Comparison of ENCODE assay signal across 19 cellular contexts in the genomic region with DNA sequence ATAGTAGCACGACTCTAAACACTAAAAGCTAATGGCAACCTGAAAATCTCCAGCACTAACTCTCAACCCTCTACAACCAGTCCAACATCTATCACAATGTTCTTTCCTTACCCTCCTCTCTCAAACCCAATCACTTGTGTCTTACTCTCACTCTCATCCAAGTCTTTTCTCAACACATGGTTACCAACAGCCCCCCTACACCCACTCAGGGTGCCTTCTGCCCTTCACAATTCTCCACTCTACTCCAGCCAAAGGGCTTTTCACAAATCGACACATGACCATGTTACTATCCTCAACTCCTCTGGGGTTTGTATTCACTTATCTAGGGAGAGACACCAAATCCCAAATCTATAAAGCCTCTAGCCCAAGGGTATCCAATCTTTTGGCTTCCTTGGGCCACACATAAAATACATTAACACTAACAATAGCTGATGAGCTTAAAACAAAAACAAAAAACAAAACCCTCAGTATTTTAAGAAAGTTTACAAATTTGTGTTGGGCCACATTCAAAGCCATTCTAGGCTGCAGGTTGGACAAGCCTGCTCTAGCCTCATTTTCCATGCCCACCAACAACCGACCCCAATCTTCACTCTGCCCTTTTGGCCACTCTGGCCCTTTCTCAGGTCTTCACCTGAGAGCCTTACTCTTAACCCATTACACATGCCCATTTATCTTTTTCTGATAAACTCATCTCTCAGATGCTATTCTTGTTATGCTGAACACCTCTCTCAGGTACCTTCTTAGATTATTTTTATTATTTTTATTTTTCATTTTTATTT. TPM values are rescaled to one million over a fixed set of nuclear protein-coding genes. Genes with fewer than 3 reads are reported as not detected.
DNase-seq lines count a peak whose midpoint lies in the region; ATAC-seq and TF ChIP-seq lines count a peak whose summit lies in the region.
"Had no signal": no experiment of that assay in that cellular context is flagged by ENCODE, and none has a peak within 500 bp of the region (broad histone marks: within the 10 kb centered on the region; RNA-seq: fewer than 3 reads in every experiment).

No MANE protein-coding gene starts in this region.

- H3K36me3 Mint-ChIP-seq in T-helper 17 cell (ENCODE audit: low read depth) (peaks cover 22% of the 10 kb centered on the region), brain (peaks cover 87% of the 10 kb centered on the region)
- peaks cover 48 to 63% of the 10 kb centered on the region in 2 donors for H3K36me3 Mint-ChIP-seq in stimulated activated naive B cell treated with anti-CD40 and anti-IgM and Interleukin-4, amounts not matched to agents 10 μg/mL and 1 μg/mL and 100 μg/mL, for 72 hours

- no peak overlapping the region for H3K4me3 ChIP-seq in cardiac muscle cell
- no peak overlapping the region for H3K4me3 ChIP-seq in right cardiac atrium (ENCODE audit: low read length)
- H3K4me3 ChIP-seq: left ventricle myocardium inferior, ovary had no signal

- H3K4me3 Mint-ChIP-seq in T-helper 17 cell = peak overlapping the region; percentile 43
- H3K4me3 Mint-ChIP-seq in brain = peak overlapping the region in 1 of 5 experiments; percentile 6
- no peak overlapping the region for H3K4me3 Mint-ChIP-seq in stimulated activated naive B cell treated with anti-CD40 and anti-IgM and Interleukin-4, amounts not matched to agents 10 μg/mL and 1 μg/mL and 100 μg/mL, for 72 hours

- no peaks in the 10 kb centered on the region for H3K9me3 Mint-ChIP-seq in brain
- no peaks in the 10 kb centered on the region for H3K9me3 Mint-ChIP-seq in stimulated activated naive B cell treated with anti-CD40 and anti-IgM and Interleukin-4, amounts not matched to agents 10 μg/mL and 1 μg/mL and 100 μg/mL, for 72 hours

- H3K4me1 ChIP-seq in cardiac muscle cell (ENCODE audit: low read depth) = no peaks in the 10 kb centered on the region
- H3K4me1 ChIP-seq in right cardiac atrium (ENCODE audit: control insufficient read depth, insufficient read depth, low read length) = no peaks in the 10 kb centered on the region

- H3K9me3 ChIP-seq in cardiac muscle cell (ENCODE audit: low read depth) = no peaks in the 10 kb centered on the region
- H3K9me3 ChIP-seq in right cardiac atrium (ENCODE audit: control insufficient read depth, low read length) = no peaks in the 10 kb centered on the region
- H3K9me3 ChIP-seq in T-helper 17 cell (ENCODE audit: control insufficient read depth, low read length, poor library complexity, severe bottlenecking) = no peaks in the 10 kb centered on the region
- H3K9me3 ChIP-seq: left ventricle myocardium inferior, ovary had no signal

- H3K27ac Mint-ChIP-seq in T-helper 17 cell (peak overlapping the region; percentile 94), brain (peak overlapping the region in 4 of 5 experiments; percentile 12 to 35 (median 26))
- peak overlapping the region; percentile 56 for H3K27ac Mint-ChIP-seq in stimulated activated naive B cell treated with anti-CD40 and anti-IgM and Interleukin-4, amounts not matched to agents 10 μg/mL and 1 μg/mL and 100 μg/mL, for 72 hours

- H3K27ac ChIP-seq in cardiac muscle cell = peak overlapping the region; percentile 50
- H3K27ac ChIP-seq in right cardiac atrium (ENCODE audit: low read length) = no peak overlapping the region
- H3K27ac ChIP-seq: left ventricle myocardium inferior, ovary had no signal

- ATAC-seq in right cardiac atrium = no peak
- ATAC-seq in T-helper 17 cell = no peak
- no peak for ATAC-seq in stimulated activated naive B cell treated with anti-CD40 and anti-IgM and Interleukin-4, amounts not matched to agents 10 μg/mL and 1 μg/mL and 100 μg/mL, for 72 hours (replicated peaks)

- 74% methylated on average over 3 of the region's 3 CpGs for WGBS in right cardiac atrium

- H3K27me3 ChIP-seq in cardiac muscle cell (no peaks in the 10 kb centered on the region), right cardiac atrium (ENCODE audit: control insufficient read depth, insufficient read depth) (no peaks in the 10 kb centered on the region)
- H3K27me3 ChIP-seq: ovary had no signal

- DNase-seq in cardiac muscle cell (ENCODE audit: low read depth in 1 of 2, low spot score in 1 of 2) (no peak), right cardiac atrium (no peak), T-helper 17 cell (no peak), pons (ENCODE audit: low spot score) (no peak), DMS53 treated with DMSO at 0.1 percent for 48 hours (lab: John Stamatoyannopoulos, UW; ENCODE audit: unreplicated experiment) (no peak), EL (no peak)
- no peak for DNase-seq in stimulated activated naive B cell treated with anti-CD40 and anti-IgM and Interleukin-4, amounts not matched to agents 10 μg/mL and 1 μg/mL and 100 μg/mL, for 72 hours
- DNase-seq: activated CD4-positive, CD25-positive, alpha-beta regulatory T cell treated with anti-CD3 and anti-CD28 coated beads, Interleukin-2, amount 50 U/mL, for 72 hours; activated T-cell treated with anti-CD3 and anti-CD28 coated beads, Interleukin-2, amount 50 U/mL, for 1 hour; Calu3; effector CD8-positive, alpha-beta T cell; head of caudate nucleus; KBM-7; left ventricle myocardium inferior; NCI-H2029; ovary; SHP77; stimulated activated CD4-positive, alpha-beta T cell treated with anti-CD3 and anti-CD28 coated beads, Interleukin-2, amount 100 ng/mL, for 24 hours had no signal

- intact Hi-C loops in right cardiac atrium (cut with DNase I) = no loop called here

- H3K4me1 Mint-ChIP-seq in T-helper 17 cell (peaks cover 33% of the 10 kb centered on the region), brain (peaks cover 35% of the 10 kb centered on the region)
- peaks cover 14 to 22% of the 10 kb centered on the region in 2 donors for H3K4me1 Mint-ChIP-seq in stimulated activated naive B cell treated with anti-CD40 and anti-IgM and Interleukin-4, amounts not matched to agents 10 μg/mL and 1 μg/mL and 100 μg/mL, for 72 hours

- H3K27me3 Mint-ChIP-seq in T-helper 17 cell = no peaks in the 10 kb centered on the region
- H3K27me3 Mint-ChIP-seq in brain = peaks cover 3% of the 10 kb centered on the region
- H3K27me3 Mint-ChIP-seq in stimulated activated naive B cell treated with anti-CD40 and anti-IgM and Interleukin-4, amounts not matched to agents 10 μg/mL and 1 μg/mL and 100 μg/mL, for 72 hours = no peaks in the 10 kb centered on the region

- peaks cover 82% of the 10 kb centered on the region for H3K36me3 ChIP-seq in cardiac muscle cell
- H3K36me3 ChIP-seq: ovary had no signal

- TF ChIP-seq CTCF in cardiac muscle cell (IDR thresholded peaks at IDR 0.05; ENCODE audit: low read depth, low read length) = no peak
- no peak for TF ChIP-seq CTCF in brain (conservative IDR thresholded peaks at IDR 0.05)

RNA-seq across cellular contexts. Expression of gene HSPA9, which starts 11.7 kb away (rescaled TPM):
- total RNA-seq in cardiac muscle cell = 292 and 298 TPM in 2 replicates
- 209 and 213 TPM in 2 replicates for polyA plus RNA-seq in cardiac muscle cell
- 100 to 1,000 TPM; 198 to 242 (median 239) TPM for total RNA-seq in right cardiac atrium
- 170 TPM for polyA plus RNA-seq in right cardiac atrium
- 100 to 1,000 TPM; 291 to 305 TPM for total RNA-seq in T-helper 17 cell
- 141 TPM for polyA plus RNA-seq in brain (ENCODE audit: insufficient read depth, low read depth, low replicate concordance)

RNA-seq across cellular contexts. Expression of gene ETF1, which starts 20.5 kb away (rescaled TPM):
- 50.6 and 53.4 TPM in 2 replicates for total RNA-seq in cardiac muscle cell
- 31.2 and 37.2 TPM in 2 replicates for polyA plus RNA-seq in cardiac muscle cell
- 100 to 1,000 TPM in 1 of 4 donors, 10 to 100 TPM in 3; 77.6 to 114 (median 78.6) TPM for total RNA-seq in right cardiac atrium
- polyA plus RNA-seq in right cardiac atrium = 35.2 TPM
- 100 to 1,000 TPM; 150 to 165 TPM for total RNA-seq in T-helper 17 cell
- 27.4 TPM for polyA plus RNA-seq in brain (ENCODE audit: insufficient read depth, low read depth, low replicate concordance)

Comparison
In these comparisons a context has a peak if more than half of its experiments do, and no peak if none do; other contexts are left out.
1. H3K27ac Mint-ChIP-seq: peak in every context shown above with its lines; median percentile 94 in T-helper 17 cell; 56 in stimulated activated naive B cell treated with anti-CD40 and anti-IgM and Interleukin-4, amounts not matched to agents 10 μg/mL and 1 μg/mL and 100 μg/mL, for 72 hours; 26 in brain.